In genomic region chr5:37553720-37554402, GRCh38 we compare ENCODE assay signal across 12 cellular contexts.
A peak's percentile ranks its signal among the peaks of the same experiment; 100 is the strongest.
DNase-seq lines count a peak whose midpoint lies in the region; ATAC-seq and TF ChIP-seq lines count a peak whose summit lies in the region.
"Had no signal": no experiment of that assay in that cellular context is flagged by ENCODE, and none has a peak within 500 bp of the region (broad histone marks: within the 10 kb centered on the region; RNA-seq: fewer than 3 reads in every experiment).

No MANE protein-coding gene starts in this region.

- POLR2A ChIA-PET in naive thymus-derived CD4-positive, alpha-beta T cell (lab: Charles Lee) = no interaction called here

- no peak for ATAC-seq in stimulated activated memory B cell treated with anti-CD40 and anti-IgM and Interleukin-4, amounts not matched to agents 10 μg/mL and 1 μg/mL and 100 μg/mL, for 72 hours
- no peak for ATAC-seq in naive thymus-derived CD4-positive, alpha-beta T cell
- ATAC-seq: natural killer cell treated with Interleukin-12 subunit alpha and Interleukin-12 subunit beta and Interleukin-15 and Interleukin-18, amount 100 ng/mL, for 72 hours had no signal

- peaks cover 10% of the 10 kb centered on the region for H3K36me3 Mint-ChIP-seq in mesothelial cell of epicardium
- peaks cover 21% of the 10 kb centered on the region for H3K36me3 Mint-ChIP-seq in stimulated activated memory B cell treated with anti-CD40 and anti-IgM and Interleukin-4, amounts not matched to agents 10 μg/mL and 1 μg/mL and 100 μg/mL, for 72 hours
- H3K36me3 Mint-ChIP-seq in naive thymus-derived CD4-positive, alpha-beta T cell = peaks cover 0 to 36% (median 23%) of the 10 kb centered on the region in 5 donors
- H3K36me3 Mint-ChIP-seq: natural killer cell treated with Interleukin-12 subunit alpha and Interleukin-12 subunit beta and Interleukin-15 and Interleukin-18, amount 100 ng/mL, for 72 hours had no signal

- peak overlapping the region; percentile 56 for H3K27ac Mint-ChIP-seq in mesothelial cell of epicardium
- no peak overlapping the region for H3K27ac Mint-ChIP-seq in stimulated activated memory B cell treated with anti-CD40 and anti-IgM and Interleukin-4, amounts not matched to agents 10 μg/mL and 1 μg/mL and 100 μg/mL, for 72 hours
- no peak overlapping the region for H3K27ac Mint-ChIP-seq in naive thymus-derived CD4-positive, alpha-beta T cell
- H3K27ac Mint-ChIP-seq: natural killer cell treated with Interleukin-12 subunit alpha and Interleukin-12 subunit beta and Interleukin-15 and Interleukin-18, amount 100 ng/mL, for 72 hours had no signal

- H3K4me1 Mint-ChIP-seq in mesothelial cell of epicardium = peaks cover 12% of the 10 kb centered on the region
- peaks cover 7% of the 10 kb centered on the region for H3K4me1 Mint-ChIP-seq in stimulated activated memory B cell treated with anti-CD40 and anti-IgM and Interleukin-4, amounts not matched to agents 10 μg/mL and 1 μg/mL and 100 μg/mL, for 72 hours
- H3K4me1 Mint-ChIP-seq in naive thymus-derived CD4-positive, alpha-beta T cell = peaks cover 3 to 34% (median 22%) of the 10 kb centered on the region in 7 donors

- no peaks in the 10 kb centered on the region for H3K4me1 ChIP-seq in naive thymus-derived CD4-positive, alpha-beta T cell (ENCODE audit: control insufficient read depth in 2 of 2, insufficient read depth in 2 of 2, low read length in 2 of 2)
- H3K4me1 ChIP-seq: breast epithelium had no signal

- H3K9me3 ChIP-seq in naive thymus-derived CD4-positive, alpha-beta T cell (ENCODE audit: control insufficient read depth in 2 of 3, low read length in 3 of 3) = no peaks in the 10 kb centered on the region
- H3K9me3 ChIP-seq: breast epithelium had no signal

- intact Hi-C loops in naive thymus-derived CD4-positive, alpha-beta T cell (cut with micrococcal nuclease) = loop anchor here in 1 of 2 donors (2.0 kb wide), 1 partner anchor 141 kb away; no protein-coding TSS in a partner anchor

- no peak overlapping the region for H3K4me3 ChIP-seq in naive thymus-derived CD4-positive, alpha-beta T cell (ENCODE audit: low read length)
- H3K4me3 ChIP-seq: breast epithelium had no signal

- H3K36me3 ChIP-seq in naive thymus-derived CD4-positive, alpha-beta T cell (ENCODE audit: control insufficient read depth in 2 of 3, insufficient read depth in 3 of 3, low read length in 3 of 3) = no peaks in the 10 kb centered on the region
- H3K36me3 ChIP-seq: breast epithelium had no signal

- TF ChIP-seq CTCF in C4-2B (conservative IDR thresholded peaks at IDR 0.05) (no peak), mesothelial cell of epicardium (IDR thresholded peaks at IDR 0.05; ENCODE audit: unreplicated experiment) (no peak)

- DNase-seq in LoVo (ENCODE audit: low spot score) (peak; percentile 26), cerebellum (ENCODE audit: low spot score) (peak; percentile 9), mesothelial cell of epicardium (ENCODE audit: low spot score in 2 of 2, unreplicated experiment in 2 of 2) (no peak), retina (no peak), cerebellar nuclear complex (lab: John Stamatoyannopoulos, UW) (no peak)
- DNase-seq in naive thymus-derived CD4-positive, alpha-beta T cell = no peak
- DNase-seq: activated CD4-positive, CD25-positive, alpha-beta regulatory T cell treated with anti-CD3 and anti-CD28 coated beads, Interleukin-2, amount 50 U/mL, for 72 hours; NCI-H1417 had no signal

- no peak overlapping the region for H3K4me3 Mint-ChIP-seq in mesothelial cell of epicardium
- H3K4me3 Mint-ChIP-seq in stimulated activated memory B cell treated with anti-CD40 and anti-IgM and Interleukin-4, amounts not matched to agents 10 μg/mL and 1 μg/mL and 100 μg/mL, for 72 hours = no peak overlapping the region
- no peak overlapping the region for H3K4me3 Mint-ChIP-seq in naive thymus-derived CD4-positive, alpha-beta T cell
- H3K4me3 Mint-ChIP-seq: natural killer cell treated with Interleukin-12 subunit alpha and Interleukin-12 subunit beta and Interleukin-15 and Interleukin-18, amount 100 ng/mL, for 72 hours had no signal

- no peaks in the 10 kb centered on the region for H3K27me3 Mint-ChIP-seq in mesothelial cell of epicardium (ENCODE audit: low read depth)
- H3K27me3 Mint-ChIP-seq in stimulated activated memory B cell treated with anti-CD40 and anti-IgM and Interleukin-4, amounts not matched to agents 10 μg/mL and 1 μg/mL and 100 μg/mL, for 72 hours = no peaks in the 10 kb centered on the region
- no peaks in the 10 kb centered on the region for H3K27me3 Mint-ChIP-seq in naive thymus-derived CD4-positive, alpha-beta T cell
- H3K27me3 Mint-ChIP-seq: natural killer cell treated with Interleukin-12 subunit alpha and Interleukin-12 subunit beta and Interleukin-15 and Interleukin-18, amount 100 ng/mL, for 72 hours had no signal

- CTCF ChIA-PET in naive thymus-derived CD4-positive, alpha-beta T cell (lab: Charles Lee) = no interaction called here

- H3K9me3 Mint-ChIP-seq in mesothelial cell of epicardium = peaks cover 20% of the 10 kb centered on the region
- H3K9me3 Mint-ChIP-seq in stimulated activated memory B cell treated with anti-CD40 and anti-IgM and Interleukin-4, amounts not matched to agents 10 μg/mL and 1 μg/mL and 100 μg/mL, for 72 hours = peaks cover 3% of the 10 kb centered on the region
- H3K9me3 Mint-ChIP-seq in naive thymus-derived CD4-positive, alpha-beta T cell = peaks cover 0 to 26% (median 1%) of the 10 kb centered on the region in 11 donors
- H3K9me3 Mint-ChIP-seq: natural killer cell treated with Interleukin-12 subunit alpha and Interleukin-12 subunit beta and Interleukin-15 and Interleukin-18, amount 100 ng/mL, for 72 hours had no signal

- H3K27me3 ChIP-seq in naive thymus-derived CD4-positive, alpha-beta T cell (ENCODE audit: control insufficient read depth in 2 of 2, insufficient read depth in 2 of 2, low read length in 2 of 2) = no peaks in the 10 kb centered on the region
- H3K27me3 ChIP-seq: breast epithelium had no signal

- H3K27ac ChIP-seq in C4-2B = peak overlapping the region; percentile 6; the same call in 1 of the 2 replicates
- H3K27ac ChIP-seq in naive thymus-derived CD4-positive, alpha-beta T cell (ENCODE audit: low read depth, low read length) = no peak overlapping the region
- H3K27ac ChIP-seq: breast epithelium had no signal

Comparison
In these comparisons a context has a peak if more than half of its experiments do, and no peak if none do; other contexts are left out.
1. DNase-seq: peak in LoVo (single experiment) and cerebellum (single experiment); none in mesothelial cell of epicardium (0 of 2), retina (single experiment), cerebellar nuclear complex (0 of 2) and naive thymus-derived CD4-positive, alpha-beta T cell (0 of 9).